19 cellular contexts compared by ENCODE assay signal in genomic region chr16:82063456-82064082, GRCh38. TPM values are rescaled to one million over a fixed set of nuclear protein-coding genes. Genes with fewer than 3 reads are reported as not detected.
DNase-seq lines count a peak whose midpoint lies in the region; ATAC-seq and TF ChIP-seq lines count a peak whose summit lies in the region.
"Had no signal": no experiment of that assay in that cellular context is flagged by ENCODE, and none has a peak within 500 bp of the region (broad histone marks: within the 10 kb centered on the region; RNA-seq: fewer than 3 reads in every experiment).

No MANE protein-coding gene starts in this region.

- H2BK120ac ChIP-seq in IMR-90 (ENCODE audit: low read depth, low read length) = peak overlapping the region; percentile 79; the same call in 1 of the 2 replicates

- H3K9ac ChIP-seq in IMR-90 (ENCODE audit: low read depth, low read length) = peak overlapping the region; percentile 46; the same call in 1 of the 2 replicates

- H4K5ac ChIP-seq in IMR-90 (ENCODE audit: low read depth, low read length) = peak overlapping the region; percentile 98

- H3K27me3 ChIP-seq in IMR-90 (ENCODE audit: control insufficient read depth, insufficient read depth, low read length) (no peaks in the 10 kb centered on the region), hepatocyte (no peaks in the 10 kb centered on the region)
- H3K27me3 ChIP-seq: sigmoid colon, testis had no signal

- no peak for TF ChIP-seq RAD21 in IMR-90 (IDR thresholded peaks at IDR 0.05; ENCODE audit: low read length)

- H3K4me2 ChIP-seq in IMR-90 (ENCODE audit: low read depth, low read length) (no peak overlapping the region), hepatocyte (no peak overlapping the region)

- H3K27ac ChIP-seq in IMR-90 (ENCODE audit: insufficient read depth, low read length) = peak overlapping the region; percentile 95
- peak overlapping the region; percentile 92 for H3K27ac ChIP-seq in hepatocyte
- H3K27ac ChIP-seq in skin epidermis = peak overlapping the region in 11 of 21 experiments; percentile 4 to 67 (median 32)
- H3K27ac ChIP-seq: sigmoid colon, testis had no signal

- dilution Hi-C loops in IMR-90 (cut with HindIII; ENCODE audit: low sequenced_read_pairs, unreplicated experiment) = no loop called here

- H3K4me1 ChIP-seq in IMR-90 (ENCODE audit: control insufficient read depth, insufficient read depth, low read length) = peaks cover 13% of the 10 kb centered on the region
- peaks cover 42% of the 10 kb centered on the region for H3K4me1 ChIP-seq in hepatocyte (ENCODE audit: insufficient read depth)
- H3K4me1 ChIP-seq: sigmoid colon, testis had no signal

- H3K9me1 ChIP-seq in IMR-90 (ENCODE audit: insufficient read depth, low read length) = peaks cover 3% of the 10 kb centered on the region; the same call in 1 of the 2 replicates

- WGBS in IMR-90 (ENCODE audit: extremely low coverage in 2 of 2, insufficient read length in 1 of 2), 2 experiments = no CpG with 5 or more reads among the region's 5 CpGs
- WGBS in hepatocyte (ENCODE audit: low lambda C conversion rate, missing lambda C conversion rate) = 58% methylated on average over 5 of the region's 5 CpGs

- peaks cover 0 to 2% (median 0%) of the 10 kb centered on the region in 7 donors for H3K9me3 Mint-ChIP-seq in CD14-positive monocyte
- H3K9me3 Mint-ChIP-seq: activated naive CD8-positive, alpha-beta T cell treated with anti-CD3 and anti-CD28 coated beads for 36 hours; activated T-helper 2 cell treated with anti-CD3 and anti-CD28 coated beads, Interferon-gamma antibody, Interleukin-2, Interleukin-4, amounts not matched to agents 10 μg/mL and 5 μg/mL and 100 μg/mL, durations not matched to agents 14 hours and 24 hours and 36 hours; nephron had no signal

- H3K36me3 ChIP-seq in IMR-90 (ENCODE audit: control insufficient read depth, insufficient read depth, low read length) (no peaks in the 10 kb centered on the region), hepatocyte (replicated peaks; ENCODE audit: insufficient read depth, low read depth) (no peaks in the 10 kb centered on the region)
- H3K36me3 ChIP-seq: sigmoid colon had no signal

- TF ChIP-seq CTCF in IMR-90 (conservative IDR thresholded peaks at IDR 0.05; ENCODE audit: low read depth, low read length) = no peak
- TF ChIP-seq CTCF in hepatocyte (IDR thresholded peaks at IDR 0.05; ENCODE audit: poor library complexity) = no peak
- TF ChIP-seq CTCF in CD14-positive monocyte (IDR thresholded peaks at IDR 0.05) = no peak

- ATAC-seq in IMR-90 (ENCODE audit: low read depth) (no peak), GM18909 (IDR thresholded peaks at IDR 0.05; ENCODE audit: poor library complexity, unreplicated experiment) (no peak)
- ATAC-seq: HCT116 had no signal

- H2BK15ac ChIP-seq in IMR-90 (ENCODE audit: low read depth, low read length) = peak overlapping the region; percentile 70; the same call in 1 of the 3 replicates

- H3K4me1 Mint-ChIP-seq in CD14-positive monocyte = no peaks in the 10 kb centered on the region
- H3K4me1 Mint-ChIP-seq: CD4-positive, alpha-beta memory T cell; nephron had no signal

- H3K56ac ChIP-seq in IMR-90 (ENCODE audit: extremely low read depth, insufficient read depth, low read length) = no peak overlapping the region

- H2BK5ac ChIP-seq in IMR-90 (ENCODE audit: low read depth, low read length, poor library complexity, severe bottlenecking) = peak overlapping the region; percentile 56

- peak overlapping the region; percentile 57 for H2AK5ac ChIP-seq in IMR-90 (ENCODE audit: low read depth, low read length)

- no peak overlapping the region for H2AK9ac ChIP-seq in IMR-90 (replicated peaks; ENCODE audit: low read depth, low read length, poor library complexity)

- H3K79me2 ChIP-seq in hepatocyte = peaks cover 51% of the 10 kb centered on the region

- H3K79me1 ChIP-seq in IMR-90 (ENCODE audit: low read depth in 1 of 2, low read length in 2 of 2) = no peaks in the 10 kb centered on the region

- H3K27me3 Mint-ChIP-seq in CD14-positive monocyte (ENCODE audit: low read depth in 3 of 3) = peaks cover 4 to 11% (median 10%) of the 10 kb centered on the region in 3 donors

- H4K91ac ChIP-seq in IMR-90 (ENCODE audit: insufficient read depth, low read depth, low read length) = peak overlapping the region; percentile 66; the same call in 1 of the 2 replicates

- in situ Hi-C loops in IMR-90 (cut with MboI; ENCODE audit: low sequenced_read_pairs) = no loop called here

- H3K27ac Mint-ChIP-seq in CD14-positive monocyte = no peak overlapping the region
- H3K27ac Mint-ChIP-seq: activated naive CD8-positive, alpha-beta T cell treated with anti-CD3 and anti-CD28 coated beads for 36 hours; activated T-helper 2 cell treated with anti-CD3 and anti-CD28 coated beads, Interferon-gamma antibody, Interleukin-2, Interleukin-4, amounts not matched to agents 10 μg/mL and 5 μg/mL and 100 μg/mL, durations not matched to agents 14 hours and 24 hours and 36 hours; CD4-positive, alpha-beta memory T cell; nephron had no signal

- intact Hi-C loops in IMR-90 (cut with micrococcal nuclease) = loop anchor here (2.0 kb wide), 1 partner anchor 19 kb away; no protein-coding TSS in a partner anchor
- intact Hi-C loops in CD14-positive monocyte (cut with micrococcal nuclease) = no loop called here

- TF ChIP-seq POLR2A in IMR-90 (IDR thresholded peaks at IDR 0.05; ENCODE audit: low read depth, low read length) = no peak

- peak overlapping the region; percentile 64; the same call in 1 of the 2 replicates for H2BK20ac ChIP-seq in IMR-90 (ENCODE audit: low read depth, low read length)

- no peak for DNase-seq in IMR-90
- DNase-seq in amniotic epithelial cell (ENCODE audit: low read depth) = peak; percentile 60
- DNase-seq in hepatocyte (ENCODE audit: low spot score) = no peak
- DNase-seq in RPMI8226 = no peak
- no peak for DNase-seq in NCI-H128 (lab: John Stamatoyannopoulos, UW; ENCODE audit: unreplicated experiment)
- no peak for DNase-seq in CD14-positive monocyte (ENCODE audit: low spot score)
- DNase-seq: activated naive CD8-positive, alpha-beta T cell treated with anti-CD3 and anti-CD28 coated beads for 36 hours; CD4-positive, alpha-beta memory T cell; effector CD8-positive, alpha-beta T cell; NCI-H1048; NCI-H1930; sigmoid colon; testis had no signal

- H3K36me3 Mint-ChIP-seq in CD14-positive monocyte = no peaks in the 10 kb centered on the region
- H3K36me3 Mint-ChIP-seq: activated naive CD8-positive, alpha-beta T cell treated with anti-CD3 and anti-CD28 coated beads for 36 hours; CD4-positive, alpha-beta memory T cell had no signal

- no peaks in the 10 kb centered on the region for H3K9me2 ChIP-seq in hepatocyte (replicated peaks; ENCODE audit: insufficient read depth)

- no peaks in the 10 kb centered on the region for H4K20me1 ChIP-seq in IMR-90 (ENCODE audit: insufficient read depth, low read length)
- no peaks in the 10 kb centered on the region for H4K20me1 ChIP-seq in hepatocyte (ENCODE audit: insufficient read depth, poor library complexity, severe bottlenecking)

- H3K4me3 ChIP-seq in IMR-90 (ENCODE audit: insufficient read depth, low read depth, low read length) = no peak overlapping the region
- H3K4me3 ChIP-seq in hepatocyte = no peak overlapping the region
- H3K4me3 ChIP-seq in skin epidermis = no peak overlapping the region
- H3K4me3 ChIP-seq: sigmoid colon, testis had no signal

- H3K23ac ChIP-seq in IMR-90 (ENCODE audit: low read depth, low read length) = no peak overlapping the region

- H2AFZ ChIP-seq in IMR-90 (replicated peaks; ENCODE audit: low read length, poor library complexity) = no peak overlapping the region
- H2AFZ ChIP-seq in hepatocyte = no peak overlapping the region

- BruUV-seq in IMR-90 (replicated peaks; lab: Mats Ljungman, UMichigan) = no TSS peak

- H3K18ac ChIP-seq in IMR-90 (ENCODE audit: low read depth, low read length) = peak overlapping the region; percentile 95

- CTCF ChIA-PET in IMR-90 (lab: Yijun Ruan, JAX) = no interaction called here

- 0 out of 2 replicates have a peak overlapping the region, but pooled peaks have one; percentile 36 for H3K14ac ChIP-seq in IMR-90 (replicated peaks; ENCODE audit: low read depth, low read length)

- peak overlapping the region; percentile 12 to 34; a peak in 3 of 4 replicates for H4K8ac ChIP-seq in IMR-90 (ENCODE audit: low read depth in 2 of 2, low read length in 2 of 2)

- no peaks in the 10 kb centered on the region for H3K9me3 ChIP-seq in IMR-90 (ENCODE audit: control insufficient read depth, insufficient read depth, low read length)
- H3K9me3 ChIP-seq in hepatocyte (ENCODE audit: low read depth) = no peaks in the 10 kb centered on the region
- H3K9me3 ChIP-seq: sigmoid colon, testis had no signal

- peak overlapping the region; percentile 45; the same call in 1 of the 2 replicates for H3K4ac ChIP-seq in IMR-90 (ENCODE audit: low read depth, low read length)

- POLR2A ChIA-PET in IMR-90 (lab: Charles Lee; ENCODE audit: unreplicated experiment) = no interaction called here

- no peak overlapping the region for H3K4me3 Mint-ChIP-seq in CD14-positive monocyte
- H3K4me3 Mint-ChIP-seq: activated naive CD8-positive, alpha-beta T cell treated with anti-CD3 and anti-CD28 coated beads for 36 hours; CD4-positive, alpha-beta memory T cell; nephron had no signal

TF ChIP-seq in IMR-90, 13 proteins besides CTCF, POLR2A, EP300 and RAD21:
- TF ChIP-seq RFX5 (IDR thresholded peaks at IDR 0.05; ENCODE audit: low read depth, low read length) (no peak), CEBPB (IDR thresholded peaks at IDR 0.05; ENCODE audit: low read depth, low read length) (no peak), MAFK (IDR thresholded peaks at IDR 0.05; ENCODE audit: low read depth, low read length) (no peak), BHLHE40 (IDR thresholded peaks at IDR 0.05; ENCODE audit: low read depth, low read length) (no peak), MXI1 (IDR thresholded peaks at IDR 0.05; ENCODE audit: borderline replicate concordance, low read depth, low read length) (no peak)

RNA-seq across cellular contexts. Expression of gene HSD17B2, which starts 28.5 kb away (rescaled TPM):
- 0.18 and 0.28 TPM in 2 replicates for total RNA-seq in IMR-90 (2012; rRNA removed)
- 0.12 TPM in 1 of 2 replicates, not detected in the other for polyA plus RNA-seq in IMR-90 (2012; rRNA removed)
- 0.08 and 0.13 TPM in 2 replicates for polyA plus RNA-seq in IMR-90 (2012; cell fraction: cytosol; rRNA removed)
- 0.09 and 0.11 TPM in 2 replicates for polyA plus RNA-seq in IMR-90 (2012; cell fraction: nucleus; rRNA removed; ENCODE audit: low replicate concordance)
- 75.6 and 76.7 TPM in 2 replicates for total RNA-seq in hepatocyte
- 63.5 and 91.1 TPM in 2 replicates for polyA plus RNA-seq in hepatocyte
- not detected for polyA plus RNA-seq in CD14-positive monocyte
- total RNA-seq: activated naive CD8-positive, alpha-beta T cell treated with anti-CD3 and anti-CD28 coated beads for 36 hours; activated T-helper 2 cell treated with anti-CD3 and anti-CD28 coated beads, Interferon-gamma antibody, Interleukin-2, Interleukin-4, amounts not matched to agents 10 μg/mL and 5 μg/mL and 100 μg/mL, durations not matched to agents 14 hours and 24 hours and 36 hours; CD4-positive, alpha-beta memory T cell; NCI-H460; sigmoid colon had no signal
- polyA plus RNA-seq: CD4-positive, alpha-beta memory T cell had no signal

RNA-seq across cellular contexts. Expression of gene SDR42E1, which starts 52.3 kb away (rescaled TPM):
- total RNA-seq in IMR-90 (2012; rRNA removed) (0.28 and 0.72 TPM in 2 replicates), hepatocyte (not detected in 2 replicates)
- polyA plus RNA-seq in IMR-90 (2012; rRNA removed) (0.32 and 0.44 TPM in 2 replicates), hepatocyte (0.04 TPM in 1 of 2 replicates, not detected in the other), CD14-positive monocyte (not detected)
- 0.02 and 0.13 TPM in 2 replicates for polyA plus RNA-seq in IMR-90 (2012; cell fraction: cytosol; rRNA removed)
- 0.11 and 0.24 TPM in 2 replicates for polyA plus RNA-seq in IMR-90 (2012; cell fraction: nucleus; rRNA removed; ENCODE audit: low replicate concordance)
- total RNA-seq: NCI-H460 had no signal

Comparison
In these comparisons a context has a peak if more than half of its experiments do, and no peak if none do; other contexts are left out.
1. H3K27ac ChIP-seq: peak in every context shown above with its lines; median percentile 95 in IMR-90; 92 in hepatocyte; 32 in skin epidermis.
2. RNA of gene HSD17B2, which starts 28.5 kb away (polyA plus RNA-seq): 63.5 to 91.1 TPM in hepatocyte; 0.08 to 0.13 TPM in IMR-90 and not detected in CD14-positive monocyte; every median in the first group is over 10 times any median in the second.